In genomic region chr20:57620999-57621398, GRCh38 we compare ENCODE assay signal across 15 cellular contexts. TPM values are rescaled to one million over a fixed set of nuclear protein-coding genes. Genes with fewer than 3 reads are reported as not detected.
DNase-seq lines count a peak whose midpoint lies in the region; ATAC-seq and TF ChIP-seq lines count a peak whose summit lies in the region.
"Had no signal": no experiment of that assay in that cellular context is flagged by ENCODE, and none has a peak within 500 bp of the region (broad histone marks: within the 10 kb centered on the region; RNA-seq: fewer than 3 reads in every experiment).

No MANE protein-coding gene starts in this region.

- peaks cover 2 to 14% (median 13%) of the 10 kb centered on the region in 3 donors for H3K36me3 Mint-ChIP-seq in CD8-positive, alpha-beta memory T cell
- peaks cover 15 to 21% of the 10 kb centered on the region in 2 donors for H3K36me3 Mint-ChIP-seq in activated naive CD4-positive, alpha-beta T cell treated with anti-CD3 and anti-CD28 coated beads, Interleukin-2, amount 50 U/mL, for 72 hours
- H3K36me3 Mint-ChIP-seq in natural killer cell = no peaks in the 10 kb centered on the region

- H3K27ac ChIP-seq in CD8-positive, alpha-beta memory T cell (ENCODE audit: low read depth, low read length) = peak overlapping the region; percentile 84
- H3K27ac ChIP-seq: hepatocyte had no signal

- H3K9me3 ChIP-seq in CD8-positive, alpha-beta memory T cell (ENCODE audit: low read length) = no peaks in the 10 kb centered on the region

- H3K27ac Mint-ChIP-seq in CD8-positive, alpha-beta memory T cell = peak overlapping the region; percentile 94 to 99 (median 96)
- H3K27ac Mint-ChIP-seq in activated naive CD4-positive, alpha-beta T cell treated with anti-CD3 and anti-CD28 coated beads, Interleukin-2, amount 50 U/mL, for 72 hours = peak overlapping the region; percentile 8 to 91
- peak overlapping the region; percentile 96 to 97 for H3K27ac Mint-ChIP-seq in natural killer cell

- DNase-seq in CD8-positive, alpha-beta memory T cell = peak in 2 of 5 donors; percentile 29 to 53
- peak; percentile 58 for DNase-seq in Jurkat, Clone E6-1 (ENCODE audit: low read depth, low spot score)
- no peak for DNase-seq in activated naive CD4-positive, alpha-beta T cell treated with anti-CD3 and anti-CD28 coated beads, Interleukin-2, amount 50 U/mL, for 72 hours (ENCODE audit: low spot score in 2 of 2)
- DNase-seq in natural killer cell = no peak
- DNase-seq in sciatic nerve (ENCODE audit: low spot score) = no peak
- DNase-seq in stimulated activated CD4-positive, alpha-beta T cell treated with anti-CD3 and anti-CD28 coated beads, Interleukin-1b, Interleukin-23, amount 100 ng/mL, for 48 hours = no peak
- DNase-seq in HEK293T (ENCODE audit: extremely low spot score) = no peak
- DNase-seq: activated CD8-positive, alpha-beta memory T cell treated with anti-CD3 and anti-CD28 coated beads, Interleukin-2, amount 50 U/mL, for 48 hours; NCI-H1694 had no signal

- H3K9me3 Mint-ChIP-seq in CD8-positive, alpha-beta memory T cell = peaks cover 0 to 7% (median 2%) of the 10 kb centered on the region in 5 donors
- peaks cover 4 to 14% of the 10 kb centered on the region in 2 donors for H3K9me3 Mint-ChIP-seq in activated naive CD4-positive, alpha-beta T cell treated with anti-CD3 and anti-CD28 coated beads, Interleukin-2, amount 50 U/mL, for 72 hours
- H3K9me3 Mint-ChIP-seq in natural killer cell = no peaks in the 10 kb centered on the region

- intact Hi-C loops in natural killer cell (cut with micrococcal nuclease) (loop anchor here (1.0 to 2.0 kb wide), 3 partner anchors 7 to 98 kb away; no protein-coding TSS in a partner anchor), sciatic nerve (cut with DNase I) (no loop called here)

- no peak for ATAC-seq in activated naive CD4-positive, alpha-beta T cell treated with anti-CD3 and anti-CD28 coated beads, Interleukin-2, amount 50 U/mL, for 72 hours
- ATAC-seq in natural killer cell (no peak), sciatic nerve (no peak), GM21717 (IDR thresholded peaks at IDR 0.05; ENCODE audit: unreplicated experiment) (no peak)
- ATAC-seq: SK-N-SH treated with all-trans-retinoic acid at 6 μM for 48 hours had no signal

- peaks cover 59 to 80% (median 67%) of the 10 kb centered on the region in 3 donors for H3K4me1 Mint-ChIP-seq in CD8-positive, alpha-beta memory T cell
- H3K4me1 Mint-ChIP-seq in natural killer cell = peaks cover 58 to 59% of the 10 kb centered on the region in 2 donors

- CTCF ChIA-PET in CD8-positive, alpha-beta memory T cell (lab: Charles Lee) = interaction anchor here (1.1 to 10.5 kb wide), 11 partner anchors 8 to 89 kb away, joined by 3 to 92 read pairs (median 9); partner anchors contain the start of gene PMEPA1
- CTCF ChIA-PET in HEK293T (lab: Yijun Ruan, JAX) = no interaction called here

- peaks cover 72% of the 10 kb centered on the region for H3K4me1 ChIP-seq in CD8-positive, alpha-beta memory T cell (ENCODE audit: insufficient read depth, low read length)

- no peaks in the 10 kb centered on the region for H3K36me3 ChIP-seq in CD8-positive, alpha-beta memory T cell (ENCODE audit: insufficient read depth, low read length)

- H3K4me3 ChIP-seq in CD8-positive, alpha-beta memory T cell (ENCODE audit: low read length) = peak overlapping the region; percentile 56
- H3K4me3 ChIP-seq in Jurkat, Clone E6-1 (ENCODE audit: low read length) = peak overlapping the region; percentile 34
- H3K4me3 ChIP-seq: hepatocyte, lung had no signal

- TF ChIP-seq CTCF in natural killer cell (IDR thresholded peaks at IDR 0.05) = no peak

- H3K27me3 ChIP-seq in CD8-positive, alpha-beta memory T cell (ENCODE audit: insufficient read depth, low read length, poor library complexity, severe bottlenecking) = no peaks in the 10 kb centered on the region
- H3K27me3 ChIP-seq: hepatocyte had no signal

- peaks cover 0 to 3% of the 10 kb centered on the region in 2 donors for H3K27me3 Mint-ChIP-seq in CD8-positive, alpha-beta memory T cell
- no peaks in the 10 kb centered on the region for H3K27me3 Mint-ChIP-seq in natural killer cell (ENCODE audit: low read depth in 2 of 2)

- peak overlapping the region; percentile 82 to 97 (median 93) for H3K4me3 Mint-ChIP-seq in CD8-positive, alpha-beta memory T cell
- peak overlapping the region; percentile 90 for H3K4me3 Mint-ChIP-seq in natural killer cell

- POLR2A ChIA-PET in CD8-positive, alpha-beta memory T cell (lab: Charles Lee) = interaction anchor here (0.7 to 2.6 kb wide), 3 partner anchors 8 to 224 kb away, joined by 3 to 46 read pairs (median 16); no protein-coding TSS in a partner anchor
- POLR2A ChIA-PET in HEK293T (lab: Yijun Ruan, JAX) = no interaction called here

TF ChIP-seq in HEK293T, 16 proteins besides CTCF, POLR2A, EP300 and RAD21:
- TF ChIP-seq PKNOX1 (IDR thresholded peaks at IDR 0.05) = no peak
- no peak for TF ChIP-seq NFRKB (IDR thresholded peaks at IDR 0.05)
- no peak for TF ChIP-seq FOXK2 (IDR thresholded peaks at IDR 0.05)
- no peak for TF ChIP-seq TARDBP (IDR thresholded peaks at IDR 0.05)
- no peak for TF ChIP-seq CTBP1 (IDR thresholded peaks at IDR 0.05; ENCODE audit: borderline replicate concordance)
- TF ChIP-seq SUZ12 (IDR thresholded peaks at IDR 0.05) = no peak
- TF ChIP-seq HDGF (IDR thresholded peaks at IDR 0.05; ENCODE audit: borderline replicate concordance) = no peak
- no peak for TF ChIP-seq ELF4 (IDR thresholded peaks at IDR 0.05)
- no peak for TF ChIP-seq BHLHE40 (IDR thresholded peaks at IDR 0.05; ENCODE audit: borderline replicate concordance)
- no peak for TF ChIP-seq ARNT (IDR thresholded peaks at IDR 0.05)

RNA-seq across cellular contexts. Expression of gene ZBP1, which starts 0.8 kb away (rescaled TPM):
- 1 to 10 TPM; 1.8 to 2.4 TPM for total RNA-seq in CD8-positive, alpha-beta memory T cell
- polyA plus RNA-seq in CD8-positive, alpha-beta memory T cell = 14.6 TPM
- polyA plus RNA-seq in Jurkat, Clone E6-1 (2012; ENCODE audit: insufficient read depth, insufficient read length) = not detected
- total RNA-seq in activated naive CD4-positive, alpha-beta T cell treated with anti-CD3 and anti-CD28 coated beads, Interleukin-2, amount 50 U/mL, for 72 hours = 1 to 10 TPM in 1 of 2 donors, under 1 TPM in 1; 0.16 to 1.1 TPM
- 10 to 100 TPM; 95.4 to 99.7 (median 97.8) TPM for total RNA-seq in natural killer cell
- total RNA-seq in sciatic nerve = 0.49 TPM
- total RNA-seq: bronchial epithelial cell, hepatocyte, HT1080 had no signal
- polyA plus RNA-seq: hepatocyte had no signal

Comparison
In these comparisons a context has a peak if more than half of its experiments do, and no peak if none do; other contexts are left out.
1. RNA of gene ZBP1, which starts 0.8 kb away (total RNA-seq): 95.4 to 99.7 TPM in natural killer cell; 1.8 to 2.4 TPM in CD8-positive, alpha-beta memory T cell, 0.16 to 1.1 TPM in activated naive CD4-positive, alpha-beta T cell treated with anti-CD3 and anti-CD28 coated beads, Interleukin-2, amount 50 U/mL, for 72 hours and 0.49 TPM in sciatic nerve (single experiment); every median in the first group is over 10 times any median in the second.
2. Peak in every context shown above with its lines, with median percentiles within 50 percentile points of each other: H3K27ac Mint-ChIP-seq.